In genomic region chr3:71905426-71905825, GRCh38 we compare ENCODE assay signal across 11 cellular contexts.
DNase-seq lines count a peak whose midpoint lies in the region; ATAC-seq lines count a peak whose summit lies in the region.
"Had no signal": no experiment of that assay in that cellular context is flagged by ENCODE, and none has a peak within 500 bp of the region (broad histone marks: within the 10 kb centered on the region; RNA-seq: fewer than 3 reads in every experiment).

No MANE protein-coding gene starts in this region.

- H3K9me3 ChIP-seq in CD8-positive, alpha-beta memory T cell (ENCODE audit: low read length), result no peaks in the 10 kb centered on the region

- peaks cover 5% of the 10 kb centered on the region for H3K4me1 Mint-ChIP-seq in activated CD4-positive, alpha-beta T cell treated with anti-CD3 and anti-CD28 coated beads, Interleukin-2, amount 10 ng/mL, durations not matched to agents 24 days and 14 days
- H3K4me1 Mint-ChIP-seq in CD8-positive, alpha-beta memory T cell, result peaks cover 0 to 5% (median 0%) of the 10 kb centered on the region in 3 donors

- no peaks in the 10 kb centered on the region for H3K4me1 ChIP-seq in CD8-positive, alpha-beta memory T cell (ENCODE audit: insufficient read depth, low read length)

- H3K27ac ChIP-seq in CD8-positive, alpha-beta memory T cell (ENCODE audit: low read depth, low read length), result no peak overlapping the region

- POLR2A ChIA-PET in CD8-positive, alpha-beta memory T cell (lab: Charles Lee), result no interaction called here

- peaks cover 9% of the 10 kb centered on the region for H3K27me3 Mint-ChIP-seq in activated CD4-positive, alpha-beta T cell treated with anti-CD3 and anti-CD28 coated beads, Interleukin-2, amount 10 ng/mL, durations not matched to agents 24 days and 14 days
- H3K27me3 Mint-ChIP-seq in CD8-positive, alpha-beta memory T cell, result peaks cover 3 to 45% of the 10 kb centered on the region in 2 donors

- intact Hi-C loops in activated CD4-positive, alpha-beta T cell treated with anti-CD3 and anti-CD28 coated beads, Interleukin-2, amount 10 ng/mL, durations not matched to agents 24 days and 14 days (cut with micrococcal nuclease), result no loop called here

- H3K27ac Mint-ChIP-seq in activated CD4-positive, alpha-beta T cell treated with anti-CD3 and anti-CD28 coated beads, Interleukin-2, amount 10 ng/mL, durations not matched to agents 24 days and 14 days, result no peak overlapping the region
- no peak overlapping the region for H3K27ac Mint-ChIP-seq in CD8-positive, alpha-beta memory T cell
- H3K27ac Mint-ChIP-seq: activated T-cell treated with anti-CD3 and anti-CD28 coated beads, Interleukin-2, amount 50 U/mL, for 24 hours; type B pancreatic cell had no signal

- no peaks in the 10 kb centered on the region for H3K36me3 Mint-ChIP-seq in activated CD4-positive, alpha-beta T cell treated with anti-CD3 and anti-CD28 coated beads, Interleukin-2, amount 10 ng/mL, durations not matched to agents 24 days and 14 days (ENCODE audit: low read depth)
- H3K36me3 Mint-ChIP-seq in CD8-positive, alpha-beta memory T cell, result no peaks in the 10 kb centered on the region
- H3K36me3 Mint-ChIP-seq: type B pancreatic cell had no signal

- H3K4me3 ChIP-seq in CD8-positive, alpha-beta memory T cell (ENCODE audit: low read length), result no peak overlapping the region

- DNase-seq in GF-D8 (lab: John Stamatoyannopoulos, UW) (peak; percentile 83), SIG-M5 (lab: John Stamatoyannopoulos, UW) (peak; percentile 78), 8988T (no peak)
- no peak for DNase-seq in activated CD4-positive, alpha-beta T cell treated with anti-CD3 and anti-CD28 coated beads, Interleukin-2, amount 10 ng/mL, durations not matched to agents 24 days and 14 days
- no peak for DNase-seq in CD8-positive, alpha-beta memory T cell
- DNase-seq in activated CD4-positive, alpha-beta T cell treated with anti-CD3 and anti-CD28 coated beads for 48 hours, result no peak
- DNase-seq: activated T-cell treated with anti-CD3 and anti-CD28 coated beads, Interleukin-2, amount 50 U/mL, for 24 hours had no signal

- H3K27me3 ChIP-seq in CD8-positive, alpha-beta memory T cell (ENCODE audit: insufficient read depth, low read length, poor library complexity, severe bottlenecking), result no peaks in the 10 kb centered on the region

- no peaks in the 10 kb centered on the region for H3K9me3 Mint-ChIP-seq in activated CD4-positive, alpha-beta T cell treated with anti-CD3 and anti-CD28 coated beads, Interleukin-2, amount 10 ng/mL, durations not matched to agents 24 days and 14 days
- no peaks in the 10 kb centered on the region for H3K9me3 Mint-ChIP-seq in CD8-positive, alpha-beta memory T cell
- H3K9me3 Mint-ChIP-seq: activated T-cell treated with anti-CD3 and anti-CD28 coated beads, Interleukin-2, amount 50 U/mL, for 24 hours; type B pancreatic cell had no signal

- H3K4me3 Mint-ChIP-seq in activated CD4-positive, alpha-beta T cell treated with anti-CD3 and anti-CD28 coated beads, Interleukin-2, amount 10 ng/mL, durations not matched to agents 24 days and 14 days, result no peak overlapping the region
- H3K4me3 Mint-ChIP-seq in CD8-positive, alpha-beta memory T cell, result no peak overlapping the region
- H3K4me3 Mint-ChIP-seq: activated T-cell treated with anti-CD3 and anti-CD28 coated beads, Interleukin-2, amount 50 U/mL, for 24 hours; type B pancreatic cell had no signal

- ATAC-seq in GM19467 (IDR thresholded peaks at IDR 0.05; ENCODE audit: unreplicated experiment) (peak; percentile 85), HG03108 (IDR thresholded peaks at IDR 0.05; ENCODE audit: unreplicated experiment) (peak; percentile 83)
- ATAC-seq: left colon had no signal

- CTCF ChIA-PET in CD8-positive, alpha-beta memory T cell (lab: Charles Lee), result no interaction called here

- no peaks in the 10 kb centered on the region for H3K36me3 ChIP-seq in CD8-positive, alpha-beta memory T cell (ENCODE audit: insufficient read depth, low read length)

Comparison
In these comparisons a context has a peak if more than half of its experiments do, and no peak if none do; other contexts are left out.
1. DNase-seq: peak in GF-D8 (single experiment) and SIG-M5 (single experiment); none in 8988T (single experiment), activated CD4-positive, alpha-beta T cell treated with anti-CD3 and anti-CD28 coated beads, Interleukin-2, amount 10 ng/mL, durations not matched to agents 24 days and 14 days (single experiment), CD8-positive, alpha-beta memory T cell (0 of 5) and activated CD4-positive, alpha-beta T cell treated with anti-CD3 and anti-CD28 coated beads for 48 hours (single experiment).